Comparison of ENCODE assay signal across 16 cellular contexts in the genomic region with DNA sequence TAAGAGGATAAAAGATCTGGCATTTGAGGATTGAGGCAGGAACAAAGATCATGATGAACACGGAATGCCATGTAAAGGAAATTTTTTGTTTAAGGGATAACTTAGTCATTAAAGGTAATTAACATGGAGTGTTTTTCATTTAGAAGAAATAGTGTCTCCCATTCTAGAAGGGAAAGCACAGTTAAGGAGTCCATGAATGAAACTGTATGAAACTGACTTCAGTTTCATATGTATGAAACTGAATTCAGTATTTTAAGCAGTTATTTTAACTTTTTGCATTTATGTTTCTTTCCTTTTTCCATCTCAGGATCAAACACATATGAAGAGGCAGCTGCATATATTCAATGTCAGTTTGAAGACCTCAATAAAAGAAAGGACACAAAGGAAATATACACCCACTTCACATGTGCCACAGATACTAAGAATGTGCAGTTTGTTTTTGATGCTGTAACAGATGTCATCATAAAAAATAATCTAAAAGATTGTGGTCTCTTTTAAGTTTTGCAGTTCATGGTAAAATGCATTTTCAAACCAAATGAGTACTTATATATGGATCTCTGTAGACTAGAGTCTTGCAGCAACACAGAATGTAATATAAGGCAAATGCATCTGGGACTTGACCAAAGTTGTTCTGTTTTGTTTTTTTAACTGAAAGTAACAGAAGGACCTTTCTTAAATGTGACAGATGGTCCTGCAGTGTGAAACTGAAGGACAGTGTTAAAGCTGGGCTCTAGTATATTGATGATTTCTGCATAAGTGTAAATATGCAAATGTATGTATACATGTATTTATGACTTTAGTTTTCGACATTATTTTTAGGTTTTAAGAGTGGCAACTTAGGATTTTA.
DNase-seq lines count a peak whose midpoint lies in the region; ATAC-seq and TF ChIP-seq lines count a peak whose summit lies in the region.
"Had no signal": no experiment of that assay in that cellular context is flagged by ENCODE, and none has a peak within 500 bp of the region (broad histone marks: within the 10 kb centered on the region; RNA-seq: fewer than 3 reads in every experiment).

No MANE protein-coding gene starts in this region.

- peaks cover 29% of the 10 kb centered on the region for H3K36me3 ChIP-seq in left ventricle myocardium inferior

- no peak for TF ChIP-seq CTCF in left ventricle myocardium inferior (IDR thresholded peaks at IDR 0.05; ENCODE audit: borderline replicate concordance)

- no peaks in the 10 kb centered on the region for H3K9me3 ChIP-seq in left ventricle myocardium inferior (replicated peaks)
- H3K9me3 ChIP-seq: upper lobe of left lung had no signal

- intact Hi-C loops in left ventricle myocardium inferior (cut with micrococcal nuclease) = no loop called here

- ATAC-seq in HG03469 (IDR thresholded peaks at IDR 0.05; ENCODE audit: unreplicated experiment) = no peak
- ATAC-seq: K562 had no signal

- in situ Hi-C loops in G401 (cut with HindIII; ENCODE audit: low sequenced_read_pairs) = no loop called here

- no peaks in the 10 kb centered on the region for H3K4me1 ChIP-seq in left ventricle myocardium inferior
- H3K4me1 ChIP-seq: upper lobe of left lung had no signal

- H3K4me3 ChIP-seq in Jurkat, Clone E6-1 (ENCODE audit: low read length) = no peak overlapping the region
- no peak overlapping the region for H3K4me3 ChIP-seq in left ventricle myocardium inferior
- H3K4me3 ChIP-seq: K562, upper lobe of left lung had no signal

- DNase-seq in DMS53 (lab: John Stamatoyannopoulos, UW) (peak; percentile 17), DMS53 treated with DMSO at 0.1 percent for 48 hours (lab: John Stamatoyannopoulos, UW; ENCODE audit: unreplicated experiment) (no peak), G401 (ENCODE audit: low spot score) (peak; percentile 62), cerebellar cortex (ENCODE audit: low spot score) (peak; percentile 54), left ventricle myocardium inferior (no peak)
- peak; percentile 81 for DNase-seq in Jurkat, Clone E6-1 (ENCODE audit: low read depth, low spot score)
- DNase-seq in activated effector memory CD4-positive, alpha-beta T cell treated with anti-CD3 and anti-CD28 coated beads, Interleukin-2, amount 50 U/mL, for 16 hours = no peak
- DNase-seq: GOT3, kidney glomerular epithelial cell, NCI-H2081 treated with DMSO at 0.1 percent for 48 hours, T-cell, upper lobe of left lung had no signal

- no peaks in the 10 kb centered on the region for H3K27me3 ChIP-seq in left ventricle myocardium inferior (ENCODE audit: low read depth)
- H3K27me3 ChIP-seq: upper lobe of left lung had no signal

- no peak overlapping the region for H3K27ac ChIP-seq in left ventricle myocardium inferior (replicated peaks)
- H3K27ac ChIP-seq: 22Rv1, C4-2B, upper lobe of left lung had no signal

Comparison
In these comparisons a context has a peak if more than half of its experiments do, and no peak if none do; other contexts are left out.
1. DNase-seq: peak in DMS53 (single experiment), G401 (single experiment), Jurkat, Clone E6-1 (single experiment) and cerebellar cortex (single experiment); none in DMS53 treated with DMSO at 0.1 percent for 48 hours (single experiment), left ventricle myocardium inferior (single experiment) and activated effector memory CD4-positive, alpha-beta T cell treated with anti-CD3 and anti-CD28 coated beads, Interleukin-2, amount 50 U/mL, for 16 hours (single experiment).